Comparison of ENCODE assay signal across 8 cellular contexts in genomic region chr2:63189026-63189425, GRCh38.
DNase-seq lines count a peak whose midpoint lies in the region; ATAC-seq lines count a peak whose summit lies in the region.

No MANE protein-coding gene starts in this region.

- H3K36me3 Mint-ChIP-seq in CD4-positive, alpha-beta memory T cell, result peaks cover 15 to 25% of the 10 kb centered on the region in 2 donors

- intact Hi-C loops in CD4-positive, alpha-beta memory T cell (cut with micrococcal nuclease), result no loop called here

- H3K27ac ChIP-seq in CD4-positive, alpha-beta memory T cell (ENCODE audit: low read depth, low read length), result no peak overlapping the region

- peak; percentile 65 for ATAC-seq in GM18498 (IDR thresholded peaks at IDR 0.05; ENCODE audit: unreplicated experiment)
- peak; percentile 80 for ATAC-seq in HG03442 (IDR thresholded peaks at IDR 0.05; ENCODE audit: unreplicated experiment)

- H3K4me3 ChIP-seq in CD4-positive, alpha-beta memory T cell (ENCODE audit: low read length in 2 of 2), result no peak overlapping the region

- no peaks in the 10 kb centered on the region for H3K27me3 Mint-ChIP-seq in CD4-positive, alpha-beta memory T cell

- H3K4me1 ChIP-seq in CD4-positive, alpha-beta memory T cell (ENCODE audit: insufficient read depth, low read length), result no peaks in the 10 kb centered on the region

- POLR2A ChIA-PET in CD4-positive, alpha-beta memory T cell (lab: Charles Lee; ENCODE audit: partially characterized antibody), result no interaction called here

- H3K27ac Mint-ChIP-seq in CD4-positive, alpha-beta memory T cell, result peak overlapping the region in 1 of 7 donors; percentile 3

- no peaks in the 10 kb centered on the region for H3K9me3 ChIP-seq in CD4-positive, alpha-beta memory T cell (ENCODE audit: control insufficient read depth in 1 of 2, low read length in 2 of 2)

- peaks cover 0 to 70% (median 56%) of the 10 kb centered on the region in 8 donors for H3K9me3 Mint-ChIP-seq in CD4-positive, alpha-beta memory T cell

- CTCF ChIA-PET in CD4-positive, alpha-beta memory T cell (lab: Charles Lee; ENCODE audit: partially characterized antibody), result interaction anchor here (0.6 kb wide), 1 partner anchor 131 kb away, joined by 3 read pairs; no protein-coding TSS in a partner anchor

- no peaks in the 10 kb centered on the region for H3K36me3 ChIP-seq in CD4-positive, alpha-beta memory T cell (ENCODE audit: insufficient read depth, low read length)

- DNase-seq in A172 (ENCODE audit: low spot score) (peak; percentile 8), SW480 (ENCODE audit: low spot score) (peak; percentile 8), iPS DF 4.7 (ENCODE audit: extremely low read depth, low spot score) (peak; percentile 49), NCI-H1105 treated with DMSO at 0.1 percent for 48 hours (lab: John Stamatoyannopoulos, UW) (no peak), GF-D8 (lab: John Stamatoyannopoulos, UW) (no peak)
- no peak for DNase-seq in CD4-positive, alpha-beta memory T cell

- H3K27me3 ChIP-seq in CD4-positive, alpha-beta memory T cell (ENCODE audit: insufficient read depth, low read length), result no peaks in the 10 kb centered on the region

- H3K4me1 Mint-ChIP-seq in CD4-positive, alpha-beta memory T cell, result no peaks in the 10 kb centered on the region

- no peak overlapping the region for H3K4me3 Mint-ChIP-seq in CD4-positive, alpha-beta memory T cell

Comparison
In these comparisons a context has a peak if more than half of its experiments do, and no peak if none do; other contexts are left out.
1. DNase-seq: peak in A172 (single experiment), SW480 (single experiment) and iPS DF 4.7 (single experiment); none in CD4-positive, alpha-beta memory T cell (0 of 5), NCI-H1105 treated with DMSO at 0.1 percent for 48 hours (single experiment) and GF-D8 (single experiment).